15 cellular contexts compared by ENCODE assay signal in genomic region chr6:29938746-29939508, GRCh38.
"Had no signal": no experiment of that assay in that cellular context is flagged by ENCODE, and none has a peak within 500 bp of the region (broad histone marks: within the 10 kb centered on the region; RNA-seq: fewer than 3 reads in every experiment).

No MANE protein-coding gene starts in this region.

- ATAC-seq: activated T-cell treated with anti-CD3 and anti-CD28 coated beads, Interleukin-2, amount 50 U/mL, for 72 hours; natural killer cell treated with Interleukin-12 subunit alpha and Interleukin-12 subunit beta and Interleukin-15 and Interleukin-18, amount 100 ng/mL, for 72 hours; sciatic nerve; SK-N-SH treated with all-trans-retinoic acid at 6 μM for 48 hours had no signal

- H3K9me3 Mint-ChIP-seq: natural killer cell treated with Interleukin-12 subunit alpha and Interleukin-12 subunit beta and Interleukin-15 and Interleukin-18, amount 100 ng/mL, for 72 hours had no signal

- H3K27ac ChIP-seq: ascending aorta, breast epithelium, prostate gland, thoracic aorta had no signal

- H3K4me3 ChIP-seq: ascending aorta, breast epithelium, prostate gland, thoracic aorta had no signal

- H3K4me3 Mint-ChIP-seq: natural killer cell treated with Interleukin-12 subunit alpha and Interleukin-12 subunit beta and Interleukin-15 and Interleukin-18, amount 100 ng/mL, for 72 hours had no signal

- H3K36me3 ChIP-seq: ascending aorta, breast epithelium, prostate gland, thoracic aorta had no signal

- H3K27me3 ChIP-seq: ascending aorta, breast epithelium had no signal

- DNase-seq: activated CD8-positive, alpha-beta memory T cell treated with anti-CD3 and anti-CD28 coated beads, Interleukin-2, amount 50 U/mL, for 48 hours; activated gamma-delta T cell treated with Interleukin-2 at 50 U/mL for 16 hours; activated T-cell treated with anti-CD3 and anti-CD28 coated beads, Interleukin-2, amount 50 U/mL, for 72 hours; hippocampal formation; kidney glomerular epithelial cell; mesenchymal stem cell; T-helper 1 cell; T1000 had no signal

- H3K27me3 Mint-ChIP-seq: natural killer cell treated with Interleukin-12 subunit alpha and Interleukin-12 subunit beta and Interleukin-15 and Interleukin-18, amount 100 ng/mL, for 72 hours had no signal

- H3K9me3 ChIP-seq: ascending aorta, breast epithelium, prostate gland, thoracic aorta had no signal

- H3K27ac Mint-ChIP-seq: activated T-cell treated with anti-CD3 and anti-CD28 coated beads, Interleukin-2, amount 50 U/mL, for 72 hours; natural killer cell treated with Interleukin-12 subunit alpha and Interleukin-12 subunit beta and Interleukin-15 and Interleukin-18, amount 100 ng/mL, for 72 hours had no signal

- H3K4me1 ChIP-seq: breast epithelium, prostate gland had no signal
